In the genomic region with DNA sequence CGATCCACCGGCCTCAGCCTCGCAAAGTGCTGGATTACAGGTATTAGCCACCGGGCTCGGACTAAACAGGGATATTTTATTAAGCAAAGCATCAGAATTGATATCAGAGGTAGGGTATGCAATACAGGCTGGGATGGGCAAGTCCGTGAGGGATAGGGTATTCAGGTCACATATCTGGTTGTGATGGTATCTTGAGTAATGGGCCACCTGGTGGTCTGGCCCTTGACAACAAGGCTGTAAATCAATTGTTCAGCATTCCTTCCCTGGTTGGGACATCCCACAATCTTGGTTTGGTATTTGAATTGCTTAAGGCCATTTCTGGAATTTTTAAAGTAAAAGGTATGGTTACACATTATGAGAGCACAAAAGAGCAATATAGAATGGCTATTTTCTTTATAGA, we compare ENCODE assay signal across 15 cellular contexts.
A peak's percentile ranks its signal among the peaks of the same experiment; 100 is the strongest.
DNase-seq lines count a peak whose midpoint lies in the region; ATAC-seq and TF ChIP-seq lines count a peak whose summit lies in the region.
"Had no signal": no experiment of that assay in that cellular context is flagged by ENCODE, and none has a peak within 500 bp of the region (broad histone marks: within the 10 kb centered on the region; RNA-seq: fewer than 3 reads in every experiment).

No MANE protein-coding gene starts in this region.

- H3K36me3 Mint-ChIP-seq in WTC11: no peaks in the 10 kb centered on the region
- no peaks in the 10 kb centered on the region for H3K36me3 Mint-ChIP-seq in neural progenitor cell
- no peaks in the 10 kb centered on the region for H3K36me3 Mint-ChIP-seq in stimulated activated effector memory CD8-positive, alpha-beta T cell treated with anti-CD3 and anti-CD28 coated beads, Interleukin-12 subunit alpha, Interleukin-12 subunit beta, amount 100 ng/mL, for 72 hours

- H3F3A ChIP-seq in neural progenitor cell (ENCODE audit: low read depth): no peaks in the 10 kb centered on the region

- H3K4me2 ChIP-seq in neural progenitor cell: no peak overlapping the region

- H3K27me3 ChIP-seq in H7 (ENCODE audit: control insufficient read depth, insufficient read depth, low read length): no peaks in the 10 kb centered on the region
- H3K27me3 ChIP-seq in neural progenitor cell: no peaks in the 10 kb centered on the region

- CTCF ChIA-PET in WTC11 (lab: Charles Lee): no interaction called here

- POLR2A ChIA-PET in WTC11 (lab: Charles Lee): no interaction called here

- H3K27ac Mint-ChIP-seq in WTC11 (no peak overlapping the region), neural progenitor cell (no peak overlapping the region)
- H3K27ac Mint-ChIP-seq in stimulated activated effector memory CD8-positive, alpha-beta T cell treated with anti-CD3 and anti-CD28 coated beads, Interleukin-12 subunit alpha, Interleukin-12 subunit beta, amount 100 ng/mL, for 72 hours: no peak overlapping the region
- H3K27ac Mint-ChIP-seq: B cell; CD4-positive, alpha-beta T cell had no signal

- H3K4me3 Mint-ChIP-seq in WTC11 (no peak overlapping the region), neural progenitor cell (no peak overlapping the region)
- no peak overlapping the region for H3K4me3 Mint-ChIP-seq in stimulated activated effector memory CD8-positive, alpha-beta T cell treated with anti-CD3 and anti-CD28 coated beads, Interleukin-12 subunit alpha, Interleukin-12 subunit beta, amount 100 ng/mL, for 72 hours
- H3K4me3 Mint-ChIP-seq: B cell; CD4-positive, alpha-beta T cell had no signal

- H3K27me3 Mint-ChIP-seq in WTC11 (ENCODE audit: low read depth) (no peaks in the 10 kb centered on the region), neural progenitor cell (ENCODE audit: insufficient read depth, low read depth) (peaks cover 2% of the 10 kb centered on the region)
- H3K27me3 Mint-ChIP-seq: B cell; CD4-positive, alpha-beta T cell had no signal

- no peaks in the 10 kb centered on the region for H3K36me3 ChIP-seq in H7 (replicated peaks; ENCODE audit: control insufficient read depth, insufficient read depth, low read length)
- no peaks in the 10 kb centered on the region for H3K36me3 ChIP-seq in neural progenitor cell

- no peaks in the 10 kb centered on the region for H4K20me1 ChIP-seq in neural progenitor cell (ENCODE audit: low read depth)

- in situ Hi-C loops in ACHN (cut with HindIII; ENCODE audit: low pct_ligation_motif_present, low pct_unique_long_range_greater_than_20kb, low sequenced_read_pairs): no loop called here

- no peaks in the 10 kb centered on the region for H3K9me3 ChIP-seq in neural progenitor cell (ENCODE audit: low read depth)

- H3K9ac ChIP-seq in neural progenitor cell: no peak overlapping the region

- no peak overlapping the region for H2AFZ ChIP-seq in neural progenitor cell (replicated peaks)

- no peak overlapping the region for H3K4me3 ChIP-seq in H7 (ENCODE audit: insufficient read depth, low read depth, low read length)
- no peak overlapping the region for H3K4me3 ChIP-seq in neural progenitor cell

- peak; percentile 13 for DNase-seq in H7
- no peak for DNase-seq in WTC11 (ENCODE audit: low spot score)
- DNase-seq in iPS DF 4.7 (ENCODE audit: extremely low read depth, low spot score): peak; percentile 19
- no peak for DNase-seq in neural progenitor cell (ENCODE audit: low spot score)
- no peak for DNase-seq in ACHN
- no peak for DNase-seq in stimulated activated effector memory CD8-positive, alpha-beta T cell treated with anti-CD3 and anti-CD28 coated beads, Interleukin-12 subunit alpha, Interleukin-12 subunit beta, amount 100 ng/mL, for 72 hours (ENCODE audit: low spot score in 2 of 2)
- no peak for DNase-seq in central memory CD4-positive, alpha-beta T cell
- DNase-seq: C1 segment of cervical spinal cord; Calu3; CD4-positive, alpha-beta T cell; DMS79 treated with DMSO at 0.1 percent for 48 hours; GDM1 had no signal

- H3K79me2 ChIP-seq in neural progenitor cell (ENCODE audit: low read depth): no peaks in the 10 kb centered on the region

- no peaks in the 10 kb centered on the region for H3K4me1 Mint-ChIP-seq in WTC11
- no peaks in the 10 kb centered on the region for H3K4me1 Mint-ChIP-seq in neural progenitor cell
- H3K4me1 Mint-ChIP-seq in stimulated activated effector memory CD8-positive, alpha-beta T cell treated with anti-CD3 and anti-CD28 coated beads, Interleukin-12 subunit alpha, Interleukin-12 subunit beta, amount 100 ng/mL, for 72 hours: no peaks in the 10 kb centered on the region
- H3K4me1 Mint-ChIP-seq: B cell had no signal

- ATAC-seq in WTC11: peak; percentile 90
- no peak for ATAC-seq in GM18505 (IDR thresholded peaks at IDR 0.05; ENCODE audit: unreplicated experiment)
- no peak for ATAC-seq in stimulated activated effector memory CD8-positive, alpha-beta T cell treated with anti-CD3 and anti-CD28 coated beads, Interleukin-12 subunit alpha, Interleukin-12 subunit beta, amount 100 ng/mL, for 72 hours
- ATAC-seq: HepG2 had no signal

- H3K9me3 Mint-ChIP-seq in WTC11: 0 out of 2 replicates have a peak, but pooled peaks cover 4% of the 10 kb centered on the region
- no peaks in the 10 kb centered on the region for H3K9me3 Mint-ChIP-seq in neural progenitor cell
- H3K9me3 Mint-ChIP-seq in stimulated activated effector memory CD8-positive, alpha-beta T cell treated with anti-CD3 and anti-CD28 coated beads, Interleukin-12 subunit alpha, Interleukin-12 subunit beta, amount 100 ng/mL, for 72 hours: peaks cover 3% of the 10 kb centered on the region

- TF ChIP-seq POLR2A in GM18505 (IDR thresholded peaks at IDR 0.05; ENCODE audit: borderline replicate concordance, extremely low read depth, insufficient read depth, insufficient read length): no peak

- TF ChIP-seq CTCF in WTC11 (IDR thresholded peaks at IDR 0.05) (no peak), neural progenitor cell (IDR thresholded peaks at IDR 0.05) (peak; percentile 18)

- H3K27ac ChIP-seq in neural progenitor cell: no peak overlapping the region

- no peaks in the 10 kb centered on the region for H3K4me1 ChIP-seq in neural progenitor cell

TF ChIP-seq in WTC11, 78 proteins besides CTCF, POLR2A, EP300 and RAD21 (continues in another document):
- TF ChIP-seq NR3C1 (CRISPR knock-in tag; conservative IDR thresholded peaks at IDR 0.05; ENCODE audit: low read depth) (no peak), ZNF416 (CRISPR knock-in tag; IDR thresholded peaks at IDR 0.05) (no peak), ZNF232 (CRISPR knock-in tag; IDR thresholded peaks at IDR 0.05) (no peak), TCF7 (CRISPR knock-in tag; IDR thresholded peaks at IDR 0.05; ENCODE audit: low read depth) (no peak), JAZF1 (CRISPR knock-in tag; IDR thresholded peaks at IDR 0.05) (no peak), CREM (CRISPR knock-in tag; IDR thresholded peaks at IDR 0.05) (no peak), NFATC4 (CRISPR knock-in tag; IDR thresholded peaks at IDR 0.05) (no peak), GABPB1 (CRISPR knock-in tag; IDR thresholded peaks at IDR 0.05) (no peak)
- TF ChIP-seq, protein P1, sequence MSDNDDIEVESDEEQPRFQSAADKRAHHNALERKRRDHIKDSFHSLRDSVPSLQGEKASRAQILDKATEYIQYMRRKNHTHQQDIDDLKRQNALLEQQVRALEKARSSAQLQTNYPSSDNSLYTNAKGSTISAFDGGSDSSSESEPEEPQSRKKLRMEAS (CRISPR knock-in tag; IDR thresholded peaks at IDR 0.05): no peak
- TF ChIP-seq, protein P2, sequence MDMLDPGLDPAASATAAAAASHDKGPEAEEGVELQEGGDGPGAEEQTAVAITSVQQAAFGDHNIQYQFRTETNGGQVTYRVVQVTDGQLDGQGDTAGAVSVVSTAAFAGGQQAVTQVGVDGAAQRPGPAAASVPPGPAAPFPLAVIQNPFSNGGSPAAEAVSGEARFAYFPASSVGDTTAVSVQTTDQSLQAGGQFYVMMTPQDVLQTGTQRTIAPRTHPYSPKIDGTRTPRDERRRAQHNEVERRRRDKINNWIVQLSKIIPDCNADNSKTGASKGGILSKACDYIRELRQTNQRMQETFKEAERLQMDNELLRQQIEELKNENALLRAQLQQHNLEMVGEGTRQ (CRISPR knock-in tag; IDR thresholded peaks at IDR 0.05): no peak
- TF ChIP-seq, protein P3, sequence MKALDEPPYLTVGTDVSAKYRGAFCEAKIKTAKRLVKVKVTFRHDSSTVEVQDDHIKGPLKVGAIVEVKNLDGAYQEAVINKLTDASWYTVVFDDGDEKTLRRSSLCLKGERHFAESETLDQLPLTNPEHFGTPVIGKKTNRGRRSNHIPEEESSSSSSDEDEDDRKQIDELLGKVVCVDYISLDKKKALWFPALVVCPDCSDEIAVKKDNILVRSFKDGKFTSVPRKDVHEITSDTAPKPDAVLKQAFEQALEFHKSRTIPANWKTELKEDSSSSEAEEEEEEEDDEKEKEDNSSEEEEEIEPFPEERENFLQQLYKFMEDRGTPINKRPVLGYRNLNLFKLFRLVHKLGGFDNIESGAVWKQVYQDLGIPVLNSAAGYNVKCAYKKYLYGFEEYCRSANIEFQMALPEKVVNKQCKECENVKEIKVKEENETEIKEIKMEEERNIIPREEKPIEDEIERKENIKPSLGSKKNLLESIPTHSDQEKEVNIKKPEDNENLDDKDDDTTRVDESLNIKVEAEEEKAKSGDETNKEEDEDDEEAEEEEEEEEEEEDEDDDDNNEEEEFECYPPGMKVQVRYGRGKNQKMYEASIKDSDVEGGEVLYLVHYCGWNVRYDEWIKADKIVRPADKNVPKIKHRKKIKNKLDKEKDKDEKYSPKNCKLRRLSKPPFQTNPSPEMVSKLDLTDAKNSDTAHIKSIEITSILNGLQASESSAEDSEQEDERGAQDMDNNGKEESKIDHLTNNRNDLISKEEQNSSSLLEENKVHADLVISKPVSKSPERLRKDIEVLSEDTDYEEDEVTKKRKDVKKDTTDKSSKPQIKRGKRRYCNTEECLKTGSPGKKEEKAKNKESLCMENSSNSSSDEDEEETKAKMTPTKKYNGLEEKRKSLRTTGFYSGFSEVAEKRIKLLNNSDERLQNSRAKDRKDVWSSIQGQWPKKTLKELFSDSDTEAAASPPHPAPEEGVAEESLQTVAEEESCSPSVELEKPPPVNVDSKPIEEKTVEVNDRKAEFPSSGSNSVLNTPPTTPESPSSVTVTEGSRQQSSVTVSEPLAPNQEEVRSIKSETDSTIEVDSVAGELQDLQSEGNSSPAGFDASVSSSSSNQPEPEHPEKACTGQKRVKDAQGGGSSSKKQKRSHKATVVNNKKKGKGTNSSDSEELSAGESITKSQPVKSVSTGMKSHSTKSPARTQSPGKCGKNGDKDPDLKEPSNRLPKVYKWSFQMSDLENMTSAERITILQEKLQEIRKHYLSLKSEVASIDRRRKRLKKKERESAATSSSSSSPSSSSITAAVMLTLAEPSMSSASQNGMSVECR (CRISPR knock-in tag; IDR thresholded peaks at IDR 0.05; ENCODE audit: borderline replicate concordance): no peak

Comparison
In these comparisons a context has a peak if more than half of its experiments do, and no peak if none do; other contexts are left out.
1. DNase-seq: peak in H7 (single experiment) and iPS DF 4.7 (single experiment); none in WTC11 (single experiment), neural progenitor cell (single experiment), ACHN (single experiment), stimulated activated effector memory CD8-positive, alpha-beta T cell treated with anti-CD3 and anti-CD28 coated beads, Interleukin-12 subunit alpha, Interleukin-12 subunit beta, amount 100 ng/mL, for 72 hours (0 of 2) and central memory CD4-positive, alpha-beta T cell (single experiment).